Comparison of ENCODE assay signal across 10 cellular contexts in the genomic region with DNA sequence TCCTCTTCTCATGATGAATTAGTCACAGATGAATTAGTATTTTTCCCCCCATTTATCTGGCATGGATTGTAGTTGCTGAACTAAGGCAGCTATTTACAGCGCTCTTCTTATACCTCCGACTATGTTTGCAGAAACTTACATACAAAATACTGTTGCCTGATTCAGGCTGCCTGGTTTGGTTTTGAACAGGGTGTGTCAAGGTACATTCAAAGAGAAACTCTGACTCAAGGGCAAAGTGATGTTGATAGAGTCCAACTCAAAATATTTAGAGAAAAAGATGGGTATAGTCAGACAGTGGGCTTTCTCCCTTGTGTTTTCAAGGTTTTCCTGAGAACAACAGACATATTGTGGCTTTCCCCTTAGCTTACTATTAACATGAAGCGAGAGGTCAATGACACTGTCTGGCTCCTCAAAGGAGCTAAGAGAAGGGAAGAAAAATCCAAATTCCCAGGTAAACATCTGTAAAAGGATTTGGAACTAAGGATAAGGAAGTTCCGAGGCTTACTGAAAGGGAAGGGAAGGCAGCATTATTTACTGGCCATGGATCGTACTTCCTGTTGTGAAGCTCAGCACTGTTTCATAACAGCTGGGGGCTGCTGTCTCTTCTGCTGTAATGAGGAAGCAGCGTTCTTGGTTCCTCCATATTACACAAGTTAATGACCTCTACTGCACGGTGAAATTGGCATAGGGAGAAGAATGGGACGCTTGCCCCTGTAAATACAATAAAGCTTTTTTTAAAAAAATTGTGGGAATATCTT. TPM values are rescaled to one million over a fixed set of nuclear protein-coding genes. Genes with fewer than 3 reads are reported as not detected.
DNase-seq lines count a peak whose midpoint lies in the region; ATAC-seq and TF ChIP-seq lines count a peak whose summit lies in the region.
"Had no signal": no experiment of that assay in that cellular context is flagged by ENCODE, and none has a peak within 500 bp of the region (broad histone marks: within the 10 kb centered on the region; RNA-seq: fewer than 3 reads in every experiment).

No MANE protein-coding gene starts in this region.

- H2AFZ ChIP-seq in OCI-LY3 (ENCODE audit: low read depth, low read length), result no peak overlapping the region

- H3K9me3 ChIP-seq in OCI-LY3 (ENCODE audit: insufficient read depth, low read length) (no peaks in the 10 kb centered on the region), esophagus squamous epithelium (no peaks in the 10 kb centered on the region)

- no peaks in the 10 kb centered on the region for H3K9me3 Mint-ChIP-seq in activated CD4-positive, alpha-beta T cell treated with anti-CD3 and anti-CD28 coated beads, Interleukin-2, amount 10 ng/mL, durations not matched to agents 7 days and 5 days
- no peaks in the 10 kb centered on the region for H3K9me3 Mint-ChIP-seq in stimulated activated effector memory CD8-positive, alpha-beta T cell treated with anti-CD3 and anti-CD28 coated beads, Interleukin-12 subunit alpha, Interleukin-12 subunit beta, amount 100 ng/mL, for 72 hours

- H4K20me1 ChIP-seq in OCI-LY3 (ENCODE audit: insufficient read depth, low read length), result no peaks in the 10 kb centered on the region

- H3K27me3 Mint-ChIP-seq in activated CD4-positive, alpha-beta T cell treated with anti-CD3 and anti-CD28 coated beads, Interleukin-2, amount 10 ng/mL, durations not matched to agents 7 days and 5 days, result no peaks in the 10 kb centered on the region

- peak; percentile 83 for ATAC-seq in HG02870 (IDR thresholded peaks at IDR 0.05; ENCODE audit: unreplicated experiment)
- peak; percentile 98 for ATAC-seq in stimulated activated effector memory CD8-positive, alpha-beta T cell treated with anti-CD3 and anti-CD28 coated beads, Interleukin-12 subunit alpha, Interleukin-12 subunit beta, amount 100 ng/mL, for 72 hours

- no peak for TF ChIP-seq POLR2A in esophagus squamous epithelium (IDR thresholded peaks at IDR 0.05)

- H3K79me2 ChIP-seq in OCI-LY3 (ENCODE audit: low read length), result no peaks in the 10 kb centered on the region

- TF ChIP-seq CTCF in OCI-LY3 (IDR thresholded peaks at IDR 0.05; ENCODE audit: low read depth, low read length) (no peak), esophagus squamous epithelium (IDR thresholded peaks at IDR 0.05) (no peak)

- peaks cover 9% of the 10 kb centered on the region for H3K36me3 Mint-ChIP-seq in activated CD4-positive, alpha-beta T cell treated with anti-CD3 and anti-CD28 coated beads, Interleukin-2, amount 10 ng/mL, durations not matched to agents 7 days and 5 days (ENCODE audit: low read depth)
- H3K36me3 Mint-ChIP-seq in stimulated activated effector memory CD8-positive, alpha-beta T cell treated with anti-CD3 and anti-CD28 coated beads, Interleukin-12 subunit alpha, Interleukin-12 subunit beta, amount 100 ng/mL, for 72 hours, result no peaks in the 10 kb centered on the region

- CTCF ChIA-PET in activated CD4-positive, alpha-beta T cell treated with anti-CD3 and anti-CD28 coated beads, Interleukin-2, amount 10 ng/mL, durations not matched to agents 7 days and 5 days (lab: Charles Lee), result interaction anchor here (1.0 to 1.9 kb wide), 5 partner anchors 12 to 67 kb away, joined by 3 to 5 read pairs (median 3); no protein-coding TSS in a partner anchor

- POLR2A ChIA-PET in activated CD4-positive, alpha-beta T cell treated with anti-CD3 and anti-CD28 coated beads, Interleukin-2, amount 10 ng/mL, durations not matched to agents 7 days and 5 days (lab: Charles Lee), result no interaction called here

- H3K4me2 ChIP-seq in OCI-LY3 (ENCODE audit: low read length), result peak overlapping the region; percentile 97

- intact Hi-C loops in esophagus squamous epithelium (cut with DNase I) (no loop called here), posterior vena cava (cut with DNase I) (no loop called here)

- peak overlapping the region; percentile 89 for H3K27ac Mint-ChIP-seq in activated CD4-positive, alpha-beta T cell treated with anti-CD3 and anti-CD28 coated beads, Interleukin-2, amount 10 ng/mL, durations not matched to agents 7 days and 5 days
- H3K27ac Mint-ChIP-seq in stimulated activated effector memory CD8-positive, alpha-beta T cell treated with anti-CD3 and anti-CD28 coated beads, Interleukin-12 subunit alpha, Interleukin-12 subunit beta, amount 100 ng/mL, for 72 hours, result peak overlapping the region; percentile 72

- 49 to 58% methylated on average over 7 to 8 of the region's 8 CpGs for WGBS in esophagus squamous epithelium, 2 donors

- H3K27ac ChIP-seq in OCI-LY3 (ENCODE audit: low read length), result peak overlapping the region; percentile 96
- peak overlapping the region in 2 of 4 donors; percentile 18 to 57 for H3K27ac ChIP-seq in esophagus squamous epithelium
- H3K27ac ChIP-seq: C4-2B had no signal

- H3K27me3 ChIP-seq in OCI-LY3 (ENCODE audit: low read depth, low read length) (no peaks in the 10 kb centered on the region), esophagus squamous epithelium (no peaks in the 10 kb centered on the region)

- DNase-seq in activated CD4-positive, alpha-beta T cell treated with anti-CD3 and anti-CD28 coated beads, Interleukin-2, amount 10 ng/mL, durations not matched to agents 7 days and 5 days, result peak; percentile 33
- DNase-seq in activated CD4-positive, alpha-beta T cell treated with anti-CD3 and anti-CD28 coated beads for 4 hours, result no peak
- DNase-seq in esophagus squamous epithelium (lab: John Stamatoyannopoulos, UW) (peak; percentile 7), activated gamma-delta T cell (lab: John Stamatoyannopoulos, UW) (no peak), posterior vena cava (ENCODE audit: low spot score) (no peak)
- DNase-seq in stimulated activated effector memory CD8-positive, alpha-beta T cell treated with anti-CD3 and anti-CD28 coated beads, Interleukin-12 subunit alpha, Interleukin-12 subunit beta, amount 100 ng/mL, for 72 hours (ENCODE audit: low spot score in 2 of 2), result no peak

- no peaks in the 10 kb centered on the region for H3K36me3 ChIP-seq in OCI-LY3 (replicated peaks; ENCODE audit: low read depth, low read length)
- no peaks in the 10 kb centered on the region for H3K36me3 ChIP-seq in esophagus squamous epithelium

- peak overlapping the region; percentile 83 for H3K9ac ChIP-seq in OCI-LY3 (ENCODE audit: low read length)

- H3K4me3 Mint-ChIP-seq in activated CD4-positive, alpha-beta T cell treated with anti-CD3 and anti-CD28 coated beads, Interleukin-2, amount 10 ng/mL, durations not matched to agents 7 days and 5 days, result peak overlapping the region; percentile 5
- peak overlapping the region; percentile 54 for H3K4me3 Mint-ChIP-seq in stimulated activated effector memory CD8-positive, alpha-beta T cell treated with anti-CD3 and anti-CD28 coated beads, Interleukin-12 subunit alpha, Interleukin-12 subunit beta, amount 100 ng/mL, for 72 hours

- peak overlapping the region; percentile 70 for H3K4me3 ChIP-seq in OCI-LY3 (ENCODE audit: low read length)
- H3K4me3 ChIP-seq in esophagus squamous epithelium, result no peak overlapping the region

- H3K4me1 Mint-ChIP-seq in activated CD4-positive, alpha-beta T cell treated with anti-CD3 and anti-CD28 coated beads, Interleukin-2, amount 10 ng/mL, durations not matched to agents 7 days and 5 days, result peaks cover 71% of the 10 kb centered on the region
- H3K4me1 Mint-ChIP-seq in stimulated activated effector memory CD8-positive, alpha-beta T cell treated with anti-CD3 and anti-CD28 coated beads, Interleukin-12 subunit alpha, Interleukin-12 subunit beta, amount 100 ng/mL, for 72 hours, result peaks cover 42% of the 10 kb centered on the region

- H3K4me1 ChIP-seq in OCI-LY3 (ENCODE audit: low read length) (peaks cover 52% of the 10 kb centered on the region), esophagus squamous epithelium (peaks cover 1 to 32% (median 3%) of the 10 kb centered on the region in 3 donors)

RNA-seq across cellular contexts. Expression of a gene that starts 30.9 kb away (rescaled TPM):
- total RNA-seq in activated CD4-positive, alpha-beta T cell treated with anti-CD3 and anti-CD28 coated beads, Interleukin-2, amount 10 ng/mL, durations not matched to agents 7 days and 5 days, result not detected
- total RNA-seq in esophagus squamous epithelium (not detected), posterior vena cava (under 1 TPM in 1 of 2 donors, not detected in 1; 0.19 TPM)
- total RNA-seq: mononuclear cell had no signal

RNA-seq across cellular contexts. Expression of a gene that starts 38.6 kb away (rescaled TPM):
- 1,000 to 10,000 TPM; 9,113 to 9,418 TPM for total RNA-seq in activated CD4-positive, alpha-beta T cell treated with anti-CD3 and anti-CD28 coated beads, Interleukin-2, amount 10 ng/mL, durations not matched to agents 7 days and 5 days
- total RNA-seq in esophagus squamous epithelium (1,000 to 10,000 TPM in 2 of 4 donors, 100 to 1,000 TPM in 2; 435 to 1,751 (median 1,260) TPM), posterior vena cava (1,000 to 10,000 TPM; 3,954 to 4,090 TPM)

Comparison
In these comparisons a context has a peak if more than half of its experiments do, and no peak if none do; other contexts are left out.
1. DNase-seq: peak in activated CD4-positive, alpha-beta T cell treated with anti-CD3 and anti-CD28 coated beads, Interleukin-2, amount 10 ng/mL, durations not matched to agents 7 days and 5 days (single experiment) and esophagus squamous epithelium (single experiment); none in activated CD4-positive, alpha-beta T cell treated with anti-CD3 and anti-CD28 coated beads for 4 hours (0 of 2), stimulated activated effector memory CD8-positive, alpha-beta T cell treated with anti-CD3 and anti-CD28 coated beads, Interleukin-12 subunit alpha, Interleukin-12 subunit beta, amount 100 ng/mL, for 72 hours (0 of 2), activated gamma-delta T cell (single experiment) and posterior vena cava (single experiment).